ENCODE assay signal across 8 cellular contexts in genomic region chr15:26081758-26082068, GRCh38.
DNase-seq lines count a peak whose midpoint lies in the region; ATAC-seq and TF ChIP-seq lines count a peak whose summit lies in the region.

No MANE protein-coding gene starts in this region.

- no peak overlapping the region for H4K5ac ChIP-seq in IMR-90 (ENCODE audit: low read depth, low read length)

- H3K18ac ChIP-seq in IMR-90 (ENCODE audit: low read depth, low read length) = no peak overlapping the region

- no peak for TF ChIP-seq RAD21 in IMR-90 (IDR thresholded peaks at IDR 0.05; ENCODE audit: low read length)

- peak overlapping the region; percentile 92 for H3K27ac Mint-ChIP-seq in chondrocyte (ENCODE audit: unreplicated experiment)
- peak overlapping the region; percentile 76 for H3K27ac Mint-ChIP-seq in neural crest cell (ENCODE audit: unreplicated experiment)

- peak overlapping the region in 8 of 11 experiments; percentile 13 to 92 (median 32); a peak in 10 of 22 replicates for H3K4me2 ChIP-seq in BLaER1 treated with 17β-estradiol and CSF1 and Interleukin-3, amounts not matched to agents 10 nM and 100 nM
- peak overlapping the region; percentile 49 for H3K4me2 ChIP-seq in IMR-90 (ENCODE audit: low read depth, low read length)

- WGBS in IMR-90 (ENCODE audit: extremely low coverage in 2 of 2, insufficient read length in 1 of 2), 2 experiments = 100% methylated on average over 1 of the region's 5 CpGs; no CpG with 5 or more reads in 1 of the 2 experiments

- POLR2A ChIA-PET in IMR-90 (lab: Charles Lee; ENCODE audit: unreplicated experiment) = no interaction called here

- peak overlapping the region in 1 of 10 experiments; percentile 69; a peak in 1 of 20 replicates for H3K4me3 ChIP-seq in BLaER1 treated with 17β-estradiol and CSF1 and Interleukin-3, amounts not matched to agents 10 nM and 100 nM
- no peak overlapping the region for H3K4me3 ChIP-seq in IMR-90 (ENCODE audit: insufficient read depth, low read depth, low read length)

- H3K9me3 ChIP-seq in BLaER1 treated with 17β-estradiol and CSF1 and Interleukin-3, amounts not matched to agents 10 nM and 100 nM (replicated peaks in 1 of 11) = peaks cover 0 to 9% (median 3%) of the 10 kb centered on the region in 11 experiments; a peak in 11 of 22 replicates
- no peaks in the 10 kb centered on the region for H3K9me3 ChIP-seq in IMR-90 (ENCODE audit: control insufficient read depth, insufficient read depth, low read length)

- no peaks in the 10 kb centered on the region for H3K79me1 ChIP-seq in IMR-90 (ENCODE audit: low read depth in 1 of 2, low read length in 2 of 2)

- H3K4me3 Mint-ChIP-seq in chondrocyte (ENCODE audit: unreplicated experiment) (no peak overlapping the region), neural crest cell (peak overlapping the region; percentile 87)

- H2BK5ac ChIP-seq in IMR-90 (ENCODE audit: low read depth, low read length, poor library complexity, severe bottlenecking) = no peak overlapping the region

- no peak overlapping the region for H3K4ac ChIP-seq in IMR-90 (ENCODE audit: low read depth, low read length)

- BruUV-seq in IMR-90 (replicated peaks; lab: Mats Ljungman, UMichigan) = no TSS peak

- dilution Hi-C loops in IMR-90 (cut with HindIII; ENCODE audit: low sequenced_read_pairs, unreplicated experiment) = no loop called here

- H3K9me1 ChIP-seq in IMR-90 (ENCODE audit: insufficient read depth, low read length) = no peaks in the 10 kb centered on the region

- H3K27me3 Mint-ChIP-seq in chondrocyte (ENCODE audit: low read depth) (no peaks in the 10 kb centered on the region), neural crest cell (ENCODE audit: low read depth) (peaks cover 8% of the 10 kb centered on the region)

- H3K27ac ChIP-seq in BLaER1 treated with 17β-estradiol and CSF1 and Interleukin-3, amounts not matched to agents 10 nM and 100 nM = peak overlapping the region in 1 of 11 experiments; percentile 80; a peak in 1 of 22 replicates
- H3K27ac ChIP-seq in IMR-90 (ENCODE audit: insufficient read depth, low read length) = no peak overlapping the region

- peaks cover 8 to 25% (median 11%) of the 10 kb centered on the region in 10 experiments; a peak in 17 of 20 replicates for H3K4me1 ChIP-seq in BLaER1 treated with 17β-estradiol and CSF1 and Interleukin-3, amounts not matched to agents 10 nM and 100 nM
- peaks cover 4% of the 10 kb centered on the region for H3K4me1 ChIP-seq in IMR-90 (ENCODE audit: control insufficient read depth, insufficient read depth, low read length)

- H4K20me1 ChIP-seq in BLaER1 treated with 17β-estradiol and CSF1 and Interleukin-3, amounts not matched to agents 10 nM and 100 nM = no peaks in the 10 kb centered on the region
- no peaks in the 10 kb centered on the region; the same call in 1 of the 2 replicates for H4K20me1 ChIP-seq in IMR-90 (ENCODE audit: insufficient read depth, low read length)

- H3K23ac ChIP-seq in IMR-90 (ENCODE audit: low read depth, low read length) = no peak overlapping the region

- TF ChIP-seq POLR2A in IMR-90 (IDR thresholded peaks at IDR 0.05; ENCODE audit: low read depth, low read length) = no peak

- no peak overlapping the region for H4K91ac ChIP-seq in IMR-90 (ENCODE audit: insufficient read depth, low read depth, low read length)

- no peak overlapping the region for H2BK15ac ChIP-seq in IMR-90 (ENCODE audit: low read depth, low read length)

- H3K9ac ChIP-seq in BLaER1 treated with 17β-estradiol and CSF1 and Interleukin-3, amounts not matched to agents 10 nM and 100 nM = no peak overlapping the region
- H3K9ac ChIP-seq in IMR-90 (ENCODE audit: low read depth, low read length) = no peak overlapping the region

- ATAC-seq in IMR-90 (ENCODE audit: low read depth) (no peak), HG02973 (IDR thresholded peaks at IDR 0.05; ENCODE audit: unreplicated experiment) (no peak), GM18498 (IDR thresholded peaks at IDR 0.05; ENCODE audit: unreplicated experiment) (no peak), GM18502 (IDR thresholded peaks at IDR 0.05; ENCODE audit: poor library complexity, unreplicated experiment) (no peak)

- no peak overlapping the region for H4K8ac ChIP-seq in IMR-90 (ENCODE audit: low read depth in 2 of 2, low read length in 2 of 2)

- H3K36me3 Mint-ChIP-seq in chondrocyte (ENCODE audit: low read depth) (no peaks in the 10 kb centered on the region), neural crest cell (ENCODE audit: low read depth) (peaks cover 5% of the 10 kb centered on the region)

- CTCF ChIA-PET in IMR-90 (lab: Yijun Ruan, JAX) = no interaction called here

- H2AK5ac ChIP-seq in IMR-90 (ENCODE audit: low read depth, low read length) = no peak overlapping the region

- no peak overlapping the region for H3K56ac ChIP-seq in IMR-90 (ENCODE audit: extremely low read depth, insufficient read depth, low read length)

- peak overlapping the region; percentile 30 for H2AK9ac ChIP-seq in IMR-90 (replicated peaks; ENCODE audit: low read depth, low read length, poor library complexity)

- no peak for TF ChIP-seq CTCF in IMR-90 (conservative IDR thresholded peaks at IDR 0.05; ENCODE audit: low read depth, low read length)
- no peak for TF ChIP-seq CTCF in chondrocyte (IDR thresholded peaks at IDR 0.05)
- no peak for TF ChIP-seq CTCF in neural crest cell (conservative IDR thresholded peaks at IDR 0.05)

- H3K4me1 Mint-ChIP-seq in chondrocyte (ENCODE audit: low read depth) (peaks cover 22% of the 10 kb centered on the region), neural crest cell (peaks cover 25% of the 10 kb centered on the region)

- no peaks in the 10 kb centered on the region for H3K9me3 Mint-ChIP-seq in chondrocyte (ENCODE audit: low read depth)
- peaks cover 8% of the 10 kb centered on the region for H3K9me3 Mint-ChIP-seq in neural crest cell

- H3K27me3 ChIP-seq in BLaER1 treated with 17β-estradiol and CSF1 and Interleukin-3, amounts not matched to agents 10 nM and 100 nM = no peaks in the 10 kb centered on the region
- no peaks in the 10 kb centered on the region for H3K27me3 ChIP-seq in IMR-90 (ENCODE audit: control insufficient read depth, insufficient read depth, low read length)

- intact Hi-C loops in IMR-90 (cut with micrococcal nuclease) = loop anchor here (2.0 to 10.0 kb wide), 2 partner anchors 307 to 345 kb away; no protein-coding TSS in a partner anchor

- DNase-seq in IMR-90 (no peak), chondrocyte (ENCODE audit: low spot score) (no peak), neural crest cell (ENCODE audit: low read depth, low spot score) (no peak), NK-92 (lab: John Stamatoyannopoulos, UW; ENCODE audit: unreplicated experiment) (no peak)

- H2AFZ ChIP-seq in IMR-90 (replicated peaks; ENCODE audit: low read length, poor library complexity) = peak overlapping the region; percentile 33

- no peak overlapping the region for H2BK120ac ChIP-seq in IMR-90 (ENCODE audit: low read depth, low read length)

- no peak overlapping the region for H3K14ac ChIP-seq in IMR-90 (replicated peaks; ENCODE audit: low read depth, low read length)

- no peak overlapping the region for H2BK20ac ChIP-seq in IMR-90 (ENCODE audit: low read depth, low read length)

- in situ Hi-C loops in IMR-90 (cut with MboI; ENCODE audit: low sequenced_read_pairs) = no loop called here

- no peaks in the 10 kb centered on the region for H3K36me3 ChIP-seq in BLaER1 treated with 17β-estradiol and CSF1 and Interleukin-3, amounts not matched to agents 10 nM and 100 nM
- no peaks in the 10 kb centered on the region for H3K36me3 ChIP-seq in IMR-90 (ENCODE audit: control insufficient read depth, insufficient read depth, low read length)

TF ChIP-seq in IMR-90, 13 proteins besides CTCF, POLR2A, EP300 and RAD21:
- TF ChIP-seq MAFK (IDR thresholded peaks at IDR 0.05; ENCODE audit: low read depth, low read length) = no peak
